Comparison of ENCODE assay signal across 8 cellular contexts in genomic region chr4:121800638-121800960, GRCh38. TPM values are rescaled to one million over a fixed set of nuclear protein-coding genes. Genes with fewer than 3 reads are reported as not detected.
DNase-seq lines count a peak whose midpoint lies in the region; ATAC-seq and TF ChIP-seq lines count a peak whose summit lies in the region.

No MANE protein-coding gene starts in this region.

- no peaks in the 10 kb centered on the region for H3K27me3 ChIP-seq in left ventricle myocardium inferior (ENCODE audit: low read depth)
- H3K27me3 ChIP-seq in spleen (replicated peaks in 1 of 7) = no peaks in the 10 kb centered on the region

- DNase-seq in SKM-1 treated with dmso at 0.1 percent for 144 hours (lab: John Stamatoyannopoulos, UW; ENCODE audit: unreplicated experiment) (peak; percentile 53), SKM-1 (lab: John Stamatoyannopoulos, UW; ENCODE audit: unreplicated experiment) (no peak), left ventricle myocardium inferior (no peak), spleen (no peak), DMS79 (lab: John Stamatoyannopoulos, UW) (no peak)

- H3K4me1 ChIP-seq in left ventricle myocardium inferior (peaks cover 28% of the 10 kb centered on the region), spleen (peaks cover 13 to 63% (median 44%) of the 10 kb centered on the region in 6 donors)

- TF ChIP-seq POLR2A in spleen (IDR thresholded peaks at IDR 0.05) = no peak

- WGBS in spleen, 5 donors = 39 to 70% (median 41%) methylated on average over 8 of the region's 8 CpGs

- H3K36me3 ChIP-seq in left ventricle myocardium inferior (peaks cover 31% of the 10 kb centered on the region), spleen (peaks cover 0 to 33% (median 29%) of the 10 kb centered on the region in 6 donors)

- H3K27ac ChIP-seq in left ventricle myocardium inferior (replicated peaks) (peak overlapping the region; percentile 94), spleen (peak overlapping the region; percentile 91 to 96 (median 94))

- H3K9me3 ChIP-seq in left ventricle myocardium inferior (replicated peaks) = no peaks in the 10 kb centered on the region
- H3K9me3 ChIP-seq in spleen = no peaks in the 10 kb centered on the region

- H3K4me3 ChIP-seq in WI38 (ENCODE audit: low read depth, low read length) = peak overlapping the region; percentile 85
- peak overlapping the region; percentile 83 for H3K4me3 ChIP-seq in left ventricle myocardium inferior
- H3K4me3 ChIP-seq in spleen = peak overlapping the region; percentile 77 to 95 (median 90)

- ATAC-seq in HG03045 (IDR thresholded peaks at IDR 0.05; ENCODE audit: unreplicated experiment) (peak; percentile 23), GM18873 (IDR thresholded peaks at IDR 0.05; ENCODE audit: low FRiP score, unreplicated experiment) (no peak)

- TF ChIP-seq CTCF in WI38 (IDR thresholded peaks at IDR 0.05; ENCODE audit: low read depth, low read length) (no peak), left ventricle myocardium inferior (IDR thresholded peaks at IDR 0.05; ENCODE audit: borderline replicate concordance) (no peak), spleen (IDR thresholded peaks at IDR 0.05 in 8 of 11, conservative IDR thresholded peaks at IDR 0.05 in 3 of 11) (no peak)

- intact Hi-C loops in left ventricle myocardium inferior (cut with micrococcal nuclease) (no loop called here), spleen (cut with DNase I; ENCODE audit: low total_unique reads) (no loop called here)

RNA-seq across cellular contexts. Expression of gene EXOSC9, which starts 0.5 kb away (rescaled TPM):
- 10.4 TPM for total RNA-seq in left ventricle myocardium inferior
- total RNA-seq in spleen = 10 to 100 TPM; 20.6 to 41.5 (median 24.3) TPM
- polyA plus RNA-seq in spleen = 10 to 100 TPM; 21.2 to 26.3 (median 21.9) TPM

RNA-seq across cellular contexts. Expression of gene CCNA2, which starts 23.1 kb away (rescaled TPM):
- total RNA-seq in left ventricle myocardium inferior (0.52 TPM), spleen (10 to 100 TPM in 1 of 7 donors, 1 to 10 TPM in 6; 2.3 to 10.9 (median 6.0) TPM)
- 1 to 10 TPM; 2.1 to 8.3 (median 5.8) TPM for polyA plus RNA-seq in spleen

RNA-seq across cellular contexts. Expression of gene SMIM43, which starts 35.6 kb away (rescaled TPM):
- total RNA-seq in left ventricle myocardium inferior = not detected
- total RNA-seq in spleen = 1 to 10 TPM in 1 of 7 donors, under 1 TPM in 2, not detected in 4; 0.32 to 1.5 (median 0.52) TPM
- polyA plus RNA-seq in spleen = under 1 TPM; 0.13 to 0.35 (median 0.29) TPM
